Comparison of ENCODE assay signal across 10 cellular contexts in genomic region chrX:148069759-148070503, GRCh38.
DNase-seq lines count a peak whose midpoint lies in the region; ATAC-seq and TF ChIP-seq lines count a peak whose summit lies in the region.
"Had no signal": no experiment of that assay in that cellular context is flagged by ENCODE, and none has a peak within 500 bp of the region (broad histone marks: within the 10 kb centered on the region; RNA-seq: fewer than 3 reads in every experiment).

No MANE protein-coding gene starts in this region.

- H3K27me3 Mint-ChIP-seq in naive B cell (peaks cover 0 to 10% (median 0%) of the 10 kb centered on the region in 3 donors), chondrocyte (ENCODE audit: low read depth) (peaks cover 1% of the 10 kb centered on the region)
- H3K27me3 Mint-ChIP-seq in activated naive CD8-positive, alpha-beta T cell treated with anti-CD3 and anti-CD28 coated beads, Interleukin-2, amount 50 U/mL, for 24 hours, result no peaks in the 10 kb centered on the region

- peak; percentile 97 for ATAC-seq in GM19043 (IDR thresholded peaks at IDR 0.05; ENCODE audit: low read depth, unreplicated experiment)
- peak; percentile 98 for ATAC-seq in HG02610 (IDR thresholded peaks at IDR 0.05; ENCODE audit: unreplicated experiment)
- peak; percentile 97 for ATAC-seq in HG03432 (IDR thresholded peaks at IDR 0.05; ENCODE audit: unreplicated experiment)
- peak; percentile 45 to 71 for ATAC-seq in naive B cell (ENCODE audit: low read depth in 2 of 2)
- ATAC-seq in activated naive CD8-positive, alpha-beta T cell treated with anti-CD3 and anti-CD28 coated beads, Interleukin-2, amount 50 U/mL, for 24 hours, result no peak

- H3K27ac Mint-ChIP-seq in naive B cell (no peak overlapping the region), chondrocyte (ENCODE audit: unreplicated experiment) (no peak overlapping the region)
- H3K27ac Mint-ChIP-seq in activated naive CD8-positive, alpha-beta T cell treated with anti-CD3 and anti-CD28 coated beads, Interleukin-2, amount 50 U/mL, for 24 hours, result no peak overlapping the region

- peak overlapping the region in 1 of 8 donors; percentile 16 for H3K4me3 Mint-ChIP-seq in naive B cell
- H3K4me3 Mint-ChIP-seq in activated naive CD8-positive, alpha-beta T cell treated with anti-CD3 and anti-CD28 coated beads, Interleukin-2, amount 50 U/mL, for 24 hours, result no peak overlapping the region
- H3K4me3 Mint-ChIP-seq in chondrocyte (ENCODE audit: unreplicated experiment), result no peak overlapping the region

- DNase-seq in naive B cell, result no peak
- DNase-seq in kidney glomerular epithelial cell (lab: John Stamatoyannopoulos, UW), result no peak
- no peak for DNase-seq in NCI-H1048 (lab: John Stamatoyannopoulos, UW)
- DNase-seq in activated naive CD8-positive, alpha-beta T cell treated with anti-CD3 and anti-CD28 coated beads, Interleukin-2, amount 50 U/mL, for 24 hours, result no peak
- DNase-seq in chondrocyte (ENCODE audit: low spot score), result no peak
- DNase-seq: activated T-cell treated with anti-CD3 and anti-CD28 coated beads, Interleukin-2, amount 50 U/mL, for 1 hour; Peyer's patch had no signal

- peaks cover 1 to 18% (median 12%) of the 10 kb centered on the region in 7 donors for H3K9me3 Mint-ChIP-seq in naive B cell
- H3K9me3 Mint-ChIP-seq in activated naive CD8-positive, alpha-beta T cell treated with anti-CD3 and anti-CD28 coated beads, Interleukin-2, amount 50 U/mL, for 24 hours, result peaks cover 8% of the 10 kb centered on the region
- H3K9me3 Mint-ChIP-seq in chondrocyte (ENCODE audit: low read depth), result peaks cover 22% of the 10 kb centered on the region

- H3K36me3 Mint-ChIP-seq in naive B cell (peaks cover 0 to 8% of the 10 kb centered on the region in 2 donors), chondrocyte (ENCODE audit: low read depth) (no peaks in the 10 kb centered on the region)
- no peaks in the 10 kb centered on the region for H3K36me3 Mint-ChIP-seq in activated naive CD8-positive, alpha-beta T cell treated with anti-CD3 and anti-CD28 coated beads, Interleukin-2, amount 50 U/mL, for 24 hours (ENCODE audit: low read depth)

- no peak for TF ChIP-seq CTCF in chondrocyte (IDR thresholded peaks at IDR 0.05)

- peaks cover 0 to 11% (median 9%) of the 10 kb centered on the region in 3 donors for H3K4me1 Mint-ChIP-seq in naive B cell
- no peaks in the 10 kb centered on the region for H3K4me1 Mint-ChIP-seq in activated naive CD8-positive, alpha-beta T cell treated with anti-CD3 and anti-CD28 coated beads, Interleukin-2, amount 50 U/mL, for 24 hours
- H3K4me1 Mint-ChIP-seq in chondrocyte (ENCODE audit: low read depth), result no peaks in the 10 kb centered on the region
